ENCODE assay signal across 18 cellular contexts in genomic region chr1:174744886-174745285, GRCh38.
DNase-seq lines count a peak whose midpoint lies in the region; ATAC-seq, FAIRE-seq and TF ChIP-seq lines count a peak whose summit lies in the region.
"Had no signal": no experiment of that assay in that cellular context is flagged by ENCODE, and none has a peak within 500 bp of the region (broad histone marks: within the 10 kb centered on the region; RNA-seq: fewer than 3 reads in every experiment).

No MANE protein-coding gene starts in this region.

- no peak overlapping the region for H3K18ac ChIP-seq in mesenchymal stem cell (ENCODE audit: low read depth in 1 of 2, low read length in 2 of 2)

- DNase-seq in D721Med (ENCODE audit: insufficient read length, low spot score) (no peak), fibroblast of gingiva (ENCODE audit: low read depth) (peak; percentile 1), mesenchymal stem cell (no peak), NCI-H1092 (lab: John Stamatoyannopoulos, UW) (no peak), GDM1 (lab: John Stamatoyannopoulos, UW) (no peak)
- no peak for DNase-seq in activated naive CD8-positive, alpha-beta T cell treated with anti-CD3 and anti-CD28 coated beads, Interleukin-2, amount 50 U/mL, for 24 hours
- DNase-seq: 8988T; Calu3; CD4-positive, CD25-positive, alpha-beta regulatory T cell; DMS79; EL; GF-D8; H7 had no signal

- no peak overlapping the region for H2BK5ac ChIP-seq in mesenchymal stem cell (ENCODE audit: low read depth, low read length, poor library complexity, severe bottlenecking)

- no peak overlapping the region for H3K27ac Mint-ChIP-seq in activated naive CD8-positive, alpha-beta T cell treated with anti-CD3 and anti-CD28 coated beads, Interleukin-2, amount 50 U/mL, for 24 hours
- H3K27ac Mint-ChIP-seq: CD4-positive, CD25-positive, alpha-beta regulatory T cell; GM23338 had no signal

- no peak overlapping the region for H2BK15ac ChIP-seq in mesenchymal stem cell (ENCODE audit: low read depth, poor library complexity, severe bottlenecking)

- no peaks in the 10 kb centered on the region for H3K36me3 Mint-ChIP-seq in activated naive CD8-positive, alpha-beta T cell treated with anti-CD3 and anti-CD28 coated beads, Interleukin-2, amount 50 U/mL, for 24 hours (ENCODE audit: low read depth)
- H3K36me3 Mint-ChIP-seq: CD4-positive, CD25-positive, alpha-beta regulatory T cell had no signal

- WGBS in mesenchymal stem cell = 80% methylated on average over 1 of the region's 2 CpGs

- no peak overlapping the region for H3K23ac ChIP-seq in mesenchymal stem cell (ENCODE audit: low read length in 2 of 2)

- H3K14ac ChIP-seq in mesenchymal stem cell (ENCODE audit: low read length in 2 of 2) = no peak overlapping the region

- H3K4me1 Mint-ChIP-seq in activated naive CD8-positive, alpha-beta T cell treated with anti-CD3 and anti-CD28 coated beads, Interleukin-2, amount 50 U/mL, for 24 hours = peaks cover 5% of the 10 kb centered on the region
- H3K4me1 Mint-ChIP-seq: GM23338 had no signal

- H2BK12ac ChIP-seq in mesenchymal stem cell (ENCODE audit: low read length in 2 of 2) = no peak overlapping the region

- ATAC-seq in GM19395 (IDR thresholded peaks at IDR 0.05; ENCODE audit: unreplicated experiment) = no peak
- no peak for ATAC-seq in activated naive CD8-positive, alpha-beta T cell treated with anti-CD3 and anti-CD28 coated beads, Interleukin-2, amount 50 U/mL, for 24 hours
- ATAC-seq: GM23338 had no signal

- no peaks in the 10 kb centered on the region for H3K9me3 ChIP-seq in mesenchymal stem cell (ENCODE audit: control insufficient read depth, low read length)
- H3K9me3 ChIP-seq: BLaER1 treated with 17β-estradiol and CSF1 and Interleukin-3, amounts not matched to agents 10 nM and 100 nM had no signal

- H3K4me3 ChIP-seq in mesenchymal stem cell (ENCODE audit: insufficient read depth in 1 of 2, low read depth in 1 of 2, low read length in 2 of 2) = no peak overlapping the region
- H3K4me3 ChIP-seq: BLaER1 treated with 17β-estradiol and CSF1 and Interleukin-3, amounts not matched to agents 10 nM and 100 nM; GM23338 had no signal

- no peak overlapping the region for H2AFZ ChIP-seq in mesenchymal stem cell (ENCODE audit: low read depth, low read length)
- H2AFZ ChIP-seq: GM23338 had no signal

- no peak overlapping the region for H4K91ac ChIP-seq in mesenchymal stem cell (ENCODE audit: low read length)

- no peaks in the 10 kb centered on the region for H3K36me3 ChIP-seq in mesenchymal stem cell (ENCODE audit: control insufficient read depth in 1 of 2, insufficient read depth in 2 of 2, low read depth in 1 of 2, low read length in 2 of 2)
- H3K36me3 ChIP-seq: BLaER1 treated with 17β-estradiol and CSF1 and Interleukin-3, amounts not matched to agents 10 nM and 100 nM had no signal

- H3K4me3 Mint-ChIP-seq in activated naive CD8-positive, alpha-beta T cell treated with anti-CD3 and anti-CD28 coated beads, Interleukin-2, amount 50 U/mL, for 24 hours = no peak overlapping the region
- H3K4me3 Mint-ChIP-seq: CD4-positive, CD25-positive, alpha-beta regulatory T cell; GM23338; IgD-negative memory B cell had no signal

- H3K9me3 Mint-ChIP-seq in activated naive CD8-positive, alpha-beta T cell treated with anti-CD3 and anti-CD28 coated beads, Interleukin-2, amount 50 U/mL, for 24 hours = no peaks in the 10 kb centered on the region
- H3K9me3 Mint-ChIP-seq: CD4-positive, CD25-positive, alpha-beta regulatory T cell; GM23338; IgD-negative memory B cell had no signal

- no peak overlapping the region for H4K8ac ChIP-seq in mesenchymal stem cell (ENCODE audit: low read length)

- peak overlapping the region; percentile 51 for H3K9ac ChIP-seq in mesenchymal stem cell (ENCODE audit: low read length)
- H3K9ac ChIP-seq: BLaER1 treated with 17β-estradiol and CSF1 and Interleukin-3, amounts not matched to agents 10 nM and 100 nM had no signal

- no peak overlapping the region for H2BK120ac ChIP-seq in mesenchymal stem cell (ENCODE audit: low read depth, low read length)

- no peak overlapping the region for H2AK5ac ChIP-seq in mesenchymal stem cell (ENCODE audit: low read length, severe bottlenecking)

- no peaks in the 10 kb centered on the region for H3K27me3 Mint-ChIP-seq in activated naive CD8-positive, alpha-beta T cell treated with anti-CD3 and anti-CD28 coated beads, Interleukin-2, amount 50 U/mL, for 24 hours
- H3K27me3 Mint-ChIP-seq: CD4-positive, CD25-positive, alpha-beta regulatory T cell; IgD-negative memory B cell had no signal

- H3K4me1 ChIP-seq in mesenchymal stem cell (ENCODE audit: control insufficient read depth, insufficient read depth, low read depth, low read length) = no peaks in the 10 kb centered on the region

- no peak overlapping the region for H3K4me2 ChIP-seq in mesenchymal stem cell (ENCODE audit: low read length, poor library complexity, severe bottlenecking)
- H3K4me2 ChIP-seq: BLaER1 treated with 17β-estradiol and CSF1 and Interleukin-3, amounts not matched to agents 10 nM and 100 nM; GM23338 had no signal

- FAIRE-seq in D721Med (lab: Jason Lieb, UNC) (peak; percentile 32), TTC549 (lab: Jason Lieb, UNC) (peak; percentile 58)

- no peak for TF ChIP-seq CTCF in D721Med (IDR thresholded peaks at IDR 0.05; ENCODE audit: insufficient read depth, missing control alignments)

- H3K79me1 ChIP-seq in mesenchymal stem cell (replicated peaks; ENCODE audit: low read length, poor library complexity, severe bottlenecking) = no peaks in the 10 kb centered on the region

- no peak overlapping the region for H3K4ac ChIP-seq in mesenchymal stem cell (ENCODE audit: low read depth in 1 of 2, low read length in 2 of 2)

- H3K27me3 ChIP-seq in mesenchymal stem cell (ENCODE audit: control insufficient read depth in 1 of 2, insufficient read depth in 1 of 2, low read length in 2 of 2) = no peaks in the 10 kb centered on the region
- H3K27me3 ChIP-seq: BLaER1 treated with 17β-estradiol and CSF1 and Interleukin-3, amounts not matched to agents 10 nM and 100 nM had no signal

- no peak overlapping the region for H3K27ac ChIP-seq in mesenchymal stem cell (ENCODE audit: low read length, poor library complexity, severe bottlenecking)
- H3K27ac ChIP-seq: BLaER1 treated with 17β-estradiol and CSF1 and Interleukin-3, amounts not matched to agents 10 nM and 100 nM had no signal
